ENCODE assay signal across 10 cellular contexts in genomic region chr21:37166733-37167132, GRCh38.
A peak's percentile ranks its signal among the peaks of the same experiment; 100 is the strongest.
DNase-seq lines count a peak whose midpoint lies in the region; ATAC-seq and TF ChIP-seq lines count a peak whose summit lies in the region.
"Had no signal": no experiment of that assay in that cellular context is flagged by ENCODE, and none has a peak within 500 bp of the region (broad histone marks: within the 10 kb centered on the region; RNA-seq: fewer than 3 reads in every experiment).

No MANE protein-coding gene starts in this region.

- DNase-seq in H7: peak; percentile 17
- DNase-seq in SK-MEL-5 (ENCODE audit: low read depth, low spot score): peak; percentile 61
- peak; percentile 7 for DNase-seq in hepatocyte (ENCODE audit: low spot score)
- no peak for DNase-seq in H4 (ENCODE audit: low spot score)
- no peak for DNase-seq in NCI-H345 treated with DMSO at 0.1 percent for 48 hours (lab: John Stamatoyannopoulos, UW; ENCODE audit: unreplicated experiment)
- DNase-seq in AG08396 (ENCODE audit: low spot score): no peak
- DNase-seq: activated CD4-positive, alpha-beta T cell treated with anti-CD3 and anti-CD28 coated beads, Interleukin-2, amount 50 U/mL, for 48 hours had no signal

- H3K4me1 ChIP-seq in DOHH2 (ENCODE audit: control insufficient read depth, low read length) (no peaks in the 10 kb centered on the region), hepatocyte (ENCODE audit: insufficient read depth) (no peaks in the 10 kb centered on the region)
- H3K4me1 ChIP-seq: thyroid gland had no signal

- in situ Hi-C loops in SK-MEL-5 (cut with HindIII; ENCODE audit: low pct_unique_long_range_greater_than_20kb, low sequenced_read_pairs): no loop called here

- H3K9me2 ChIP-seq in DOHH2 (replicated peaks; ENCODE audit: control insufficient read depth, low read length) (no peaks in the 10 kb centered on the region), hepatocyte (replicated peaks; ENCODE audit: insufficient read depth) (no peaks in the 10 kb centered on the region)

- no peak overlapping the region for H3K27ac ChIP-seq in DOHH2 (ENCODE audit: low read depth, low read length)
- no peak overlapping the region for H3K27ac ChIP-seq in hepatocyte
- H3K27ac ChIP-seq: thyroid gland had no signal

- H3K27me3 ChIP-seq in DOHH2 (ENCODE audit: control insufficient read depth, low read length) (no peaks in the 10 kb centered on the region), H7 (ENCODE audit: control insufficient read depth, insufficient read depth, low read length) (no peaks in the 10 kb centered on the region), hepatocyte (no peaks in the 10 kb centered on the region)
- H3K27me3 ChIP-seq: thyroid gland had no signal

- H2AFZ ChIP-seq in hepatocyte: no peak overlapping the region

- no peaks in the 10 kb centered on the region for H3K79me2 ChIP-seq in DOHH2 (ENCODE audit: control insufficient read depth, low read length)
- peaks cover 16% of the 10 kb centered on the region for H3K79me2 ChIP-seq in hepatocyte

- H3K4me2 ChIP-seq in DOHH2 (ENCODE audit: low read length): no peak overlapping the region
- H3K4me2 ChIP-seq in hepatocyte: no peak overlapping the region

- H4K20me1 ChIP-seq in DOHH2 (ENCODE audit: control insufficient read depth, insufficient read depth, low read depth, low read length): no peaks in the 10 kb centered on the region
- H4K20me1 ChIP-seq in hepatocyte (ENCODE audit: insufficient read depth, poor library complexity, severe bottlenecking): no peaks in the 10 kb centered on the region

- no peak overlapping the region for H3K4me3 ChIP-seq in DOHH2 (ENCODE audit: low read length)
- no peak overlapping the region for H3K4me3 ChIP-seq in H7 (ENCODE audit: insufficient read depth, low read depth, low read length)
- H3K4me3 ChIP-seq in hepatocyte: no peak overlapping the region
- H3K4me3 ChIP-seq: thyroid gland had no signal

- ATAC-seq in HG03457 (IDR thresholded peaks at IDR 0.05; ENCODE audit: unreplicated experiment): no peak

- H3K36me3 ChIP-seq in DOHH2 (ENCODE audit: control insufficient read depth, low read length) (peaks cover 60% of the 10 kb centered on the region), H7 (replicated peaks; ENCODE audit: control insufficient read depth, insufficient read depth, low read length) (0 out of 2 replicates have a peak, but pooled peaks cover 1% of the 10 kb centered on the region), hepatocyte (replicated peaks; ENCODE audit: insufficient read depth, low read depth) (no peaks in the 10 kb centered on the region)

- TF ChIP-seq CTCF in DOHH2 (IDR thresholded peaks at IDR 0.05; ENCODE audit: low read depth, low read length, poor library complexity, severe bottlenecking) (peak; percentile 36), hepatocyte (IDR thresholded peaks at IDR 0.05; ENCODE audit: poor library complexity) (peak; percentile 34)

- H3K9me3 ChIP-seq in DOHH2 (ENCODE audit: control insufficient read depth, insufficient read depth, low read length) (no peaks in the 10 kb centered on the region), hepatocyte (ENCODE audit: low read depth) (no peaks in the 10 kb centered on the region)
- H3K9me3 ChIP-seq: thyroid gland had no signal

- no peaks in the 10 kb centered on the region for H3F3A ChIP-seq in DOHH2 (ENCODE audit: control insufficient read depth, insufficient read depth)

- WGBS in hepatocyte (ENCODE audit: low lambda C conversion rate, missing lambda C conversion rate): 76% methylated on average over 3 of the region's 3 CpGs

Comparison
In these comparisons a context has a peak if more than half of its experiments do, and no peak if none do; other contexts are left out.
1. DNase-seq: peak in H7 (single experiment), SK-MEL-5 (single experiment) and hepatocyte (single experiment); none in H4 (single experiment), NCI-H345 treated with DMSO at 0.1 percent for 48 hours (single experiment) and AG08396 (single experiment).